28 cellular contexts compared by ENCODE assay signal in the genomic region with DNA sequence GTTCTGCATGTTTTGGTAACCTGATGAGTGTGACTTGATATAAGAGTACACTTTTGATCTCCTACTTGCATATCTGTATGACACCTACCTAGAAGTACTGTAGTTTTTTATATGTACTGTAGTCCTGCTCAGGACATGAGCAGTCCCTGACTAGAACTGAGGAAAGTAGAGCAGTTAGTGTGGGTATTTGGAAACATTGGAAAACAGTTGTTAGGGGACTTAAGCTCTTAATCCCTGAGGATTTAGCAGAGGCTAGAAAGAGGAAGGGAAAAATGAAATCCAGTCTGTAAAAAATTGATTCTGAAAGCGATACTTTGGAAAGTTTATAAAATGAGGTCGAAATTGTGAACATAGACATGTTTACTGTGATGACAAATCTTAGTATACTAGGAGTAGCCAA.
"Had no signal": no experiment of that assay in that cellular context is flagged by ENCODE, and none has a peak within 500 bp of the region (broad histone marks: within the 10 kb centered on the region; RNA-seq: fewer than 3 reads in every experiment).

No MANE protein-coding gene starts in this region.

- H3K27ac ChIP-seq: esophagus muscularis mucosa, heart right ventricle, left lung, lower lobe of right lung, pancreas, testis, transverse colon had no signal

- DNase-seq: activated CD4-positive, alpha-beta T cell treated with anti-CD3 and anti-CD28 coated beads for 36 hours; activated CD4-positive, CD25-positive, alpha-beta regulatory T cell; activated CD8-positive, alpha-beta memory T cell treated with anti-CD3 and anti-CD28 coated beads, Interleukin-2, amount 10 ng/mL, durations not matched to agents 7 days and 5 days; activated CD8-positive, alpha-beta T cell treated with anti-CD3 and anti-CD28 coated beads, Interleukin-2, amount 10 ng/mL, durations not matched to agents 7 days and 5 days; activated naive CD8-positive, alpha-beta T cell treated with anti-CD3 and anti-CD28 coated beads, Interleukin-2, amount 50 U/mL, for 24 hours; activated T-cell treated with anti-CD3 and anti-CD28 coated beads, Interleukin-2, amount 50 U/mL, for 48 hours; endodermal cell; foreskin melanocyte; heart right ventricle; kidney glomerular epithelial cell; left lung; lower lobe of right lung; mesendoderm; mucosa of descending colon; naive B cell; nucleus accumbens; pancreas; right cardiac atrium; stimulated activated CD4-positive, alpha-beta T cell treated with anti-CD3 and anti-CD28 coated beads, Interleukin-2, amount 100 ng/mL, for 48 hours; stimulated activated naive CD4-positive, alpha-beta T cell treated with Interleukin-2 at 50 U/mL for 16 hours; testis; transverse colon had no signal

- H3K27me3 Mint-ChIP-seq: activated CD4-positive, alpha-beta T cell treated with anti-CD3 and anti-CD28 coated beads for 36 hours; activated CD8-positive, alpha-beta memory T cell treated with anti-CD3 and anti-CD28 coated beads, Interleukin-2, amount 10 ng/mL, durations not matched to agents 7 days and 5 days; activated naive CD4-positive, alpha-beta T cell treated with anti-CD3 and anti-CD28 coated beads, Interleukin-2, amount 50 U/mL, for 24 hours; activated naive CD8-positive, alpha-beta T cell treated with anti-CD3 and anti-CD28 coated beads, Interleukin-2, amount 50 U/mL, for 24 hours; central memory CD8-positive, alpha-beta T cell; dendritic cell treated with granulocyte-macrophage colony-stimulating factor and Interleukin-4, amounts not matched to agents 40 ng/mL and 50 ng/mL, for 4 days; naive B cell had no signal

- H3K36me3 ChIP-seq: esophagus muscularis mucosa, heart right ventricle, left lung, lower lobe of right lung, pancreas, transverse colon had no signal

- ATAC-seq: activated CD4-positive, alpha-beta T cell treated with anti-CD3 and anti-CD28 coated beads for 36 hours; activated CD8-positive, alpha-beta memory T cell treated with anti-CD3 and anti-CD28 coated beads, Interleukin-2, amount 10 ng/mL, durations not matched to agents 7 days and 5 days; activated CD8-positive, alpha-beta T cell treated with anti-CD3 and anti-CD28 coated beads, Interleukin-2, amount 10 ng/mL, durations not matched to agents 7 days and 5 days; activated naive CD8-positive, alpha-beta T cell treated with anti-CD3 and anti-CD28 coated beads, Interleukin-2, amount 50 U/mL, for 24 hours; left lung; lower lobe of right lung; mucosa of descending colon; pancreas had no signal

- H3K9me3 Mint-ChIP-seq: activated T-helper 2 cell treated with anti-CD3 and anti-CD28 coated beads, Interferon-gamma antibody, Interleukin-2, Interleukin-4, amounts not matched to agents 10 μg/mL and 5 μg/mL and 100 μg/mL, durations not matched to agents 14 hours and 24 hours and 36 hours; central memory CD8-positive, alpha-beta T cell; dendritic cell treated with granulocyte-macrophage colony-stimulating factor and Interleukin-4, amounts not matched to agents 40 ng/mL and 50 ng/mL, for 4 days; endodermal cell; T-helper 2 cell treated with Interferon-gamma antibody and Interleukin-4, amounts not matched to agents 5 μg/mL and 100 μg/mL, for 36 hours had no signal

- H3K4me3 Mint-ChIP-seq: activated CD4-positive, alpha-beta T cell treated with anti-CD3 and anti-CD28 coated beads for 36 hours; activated CD8-positive, alpha-beta memory T cell treated with anti-CD3 and anti-CD28 coated beads, Interleukin-2, amount 10 ng/mL, durations not matched to agents 7 days and 5 days; activated CD8-positive, alpha-beta T cell treated with anti-CD3 and anti-CD28 coated beads, Interleukin-2, amount 10 ng/mL, durations not matched to agents 7 days and 5 days; activated naive CD4-positive, alpha-beta T cell treated with anti-CD3 and anti-CD28 coated beads, Interleukin-2, amount 50 U/mL, for 24 hours; activated naive CD8-positive, alpha-beta T cell treated with anti-CD3 and anti-CD28 coated beads, Interleukin-2, amount 50 U/mL, for 24 hours; central memory CD8-positive, alpha-beta T cell; dendritic cell treated with granulocyte-macrophage colony-stimulating factor and Interleukin-4, amounts not matched to agents 40 ng/mL and 50 ng/mL, for 4 days; endodermal cell; naive B cell; T-helper 2 cell treated with Interferon-gamma antibody and Interleukin-4, amounts not matched to agents 5 μg/mL and 100 μg/mL, for 36 hours had no signal

- H3K4me1 ChIP-seq: lower lobe of right lung, testis, transverse colon had no signal

- H3K9me3 ChIP-seq: left lung, pancreas, testis had no signal

- H3K27ac Mint-ChIP-seq: activated CD4-positive, alpha-beta T cell treated with anti-CD3 and anti-CD28 coated beads for 36 hours; activated CD8-positive, alpha-beta memory T cell treated with anti-CD3 and anti-CD28 coated beads, Interleukin-2, amount 10 ng/mL, durations not matched to agents 7 days and 5 days; activated CD8-positive, alpha-beta T cell treated with anti-CD3 and anti-CD28 coated beads, Interleukin-2, amount 10 ng/mL, durations not matched to agents 7 days and 5 days; activated naive CD4-positive, alpha-beta T cell treated with anti-CD3 and anti-CD28 coated beads, Interleukin-2, amount 50 U/mL, for 24 hours; activated naive CD8-positive, alpha-beta T cell treated with anti-CD3 and anti-CD28 coated beads, Interleukin-2, amount 50 U/mL, for 24 hours; activated T-helper 2 cell treated with anti-CD3 and anti-CD28 coated beads, Interferon-gamma antibody, Interleukin-2, Interleukin-4, amounts not matched to agents 10 μg/mL and 5 μg/mL and 100 μg/mL, durations not matched to agents 14 hours and 24 hours and 36 hours; dendritic cell treated with granulocyte-macrophage colony-stimulating factor and Interleukin-4, amounts not matched to agents 40 ng/mL and 50 ng/mL, for 4 days; endodermal cell; naive B cell; T-helper 2 cell treated with Interferon-gamma antibody and Interleukin-4, amounts not matched to agents 5 μg/mL and 100 μg/mL, for 36 hours had no signal

- H3K36me3 Mint-ChIP-seq: activated CD8-positive, alpha-beta memory T cell treated with anti-CD3 and anti-CD28 coated beads, Interleukin-2, amount 10 ng/mL, durations not matched to agents 7 days and 5 days; naive B cell had no signal

- H3K27me3 ChIP-seq: esophagus muscularis mucosa, heart right ventricle, left lung, pancreas, testis, transverse colon had no signal

- H3K4me3 ChIP-seq: esophagus muscularis mucosa, heart right ventricle, left lung, lower lobe of right lung, mucosa of descending colon, pancreas, testis, transverse colon had no signal
